1 cellular context compared by ENCODE assay signal in genomic region chr1:85330711-85331290, GRCh38.
TF ChIP-seq lines count a peak whose summit lies in the region.

No MANE protein-coding gene starts in this region.

TF ChIP-seq in H1, 55 proteins besides CTCF, POLR2A, EP300 and RAD21:
- TF ChIP-seq BACH1 (IDR thresholded peaks at IDR 0.05; ENCODE audit: low read length) (no peak), KDM1A (IDR thresholded peaks at IDR 0.05; ENCODE audit: borderline replicate concordance, low read length) (no peak), EGR1 (IDR thresholded peaks at IDR 0.05; ENCODE audit: borderline replicate concordance, low read depth, low read length) (no peak), TEAD4 (IDR thresholded peaks at IDR 0.05; ENCODE audit: low read depth, low read length) (no peak), GABPA (IDR thresholded peaks at IDR 0.05; ENCODE audit: borderline replicate concordance, insufficient read depth, low read length) (no peak), YY1 (IDR thresholded peaks at IDR 0.05; ENCODE audit: low read depth, low read length) (no peak), TCF12 (IDR thresholded peaks at IDR 0.05; ENCODE audit: low read depth, low read length) (no peak), HDAC6 (IDR thresholded peaks at IDR 0.05; ENCODE audit: low read depth, low read length) (no peak), CBX5 (IDR thresholded peaks at IDR 0.05; ENCODE audit: low read depth, low read length) (no peak), KDM5A (IDR thresholded peaks at IDR 0.05; ENCODE audit: low read length) (no peak), CHD2 (IDR thresholded peaks at IDR 0.05; ENCODE audit: low read length) (no peak), CTBP2 (IDR thresholded peaks at IDR 0.05; ENCODE audit: borderline replicate concordance, insufficient read depth, insufficient read length, low read length) (no peak), ASH2L (IDR thresholded peaks at IDR 0.05; ENCODE audit: low read length) (no peak)
- TF ChIP-seq, protein P1, sequence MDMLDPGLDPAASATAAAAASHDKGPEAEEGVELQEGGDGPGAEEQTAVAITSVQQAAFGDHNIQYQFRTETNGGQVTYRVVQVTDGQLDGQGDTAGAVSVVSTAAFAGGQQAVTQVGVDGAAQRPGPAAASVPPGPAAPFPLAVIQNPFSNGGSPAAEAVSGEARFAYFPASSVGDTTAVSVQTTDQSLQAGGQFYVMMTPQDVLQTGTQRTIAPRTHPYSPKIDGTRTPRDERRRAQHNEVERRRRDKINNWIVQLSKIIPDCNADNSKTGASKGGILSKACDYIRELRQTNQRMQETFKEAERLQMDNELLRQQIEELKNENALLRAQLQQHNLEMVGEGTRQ (IDR thresholded peaks at IDR 0.05; ENCODE audit: low read length), result no peak
